Comparison of ENCODE assay signal across 8 cellular contexts in the genomic region with DNA sequence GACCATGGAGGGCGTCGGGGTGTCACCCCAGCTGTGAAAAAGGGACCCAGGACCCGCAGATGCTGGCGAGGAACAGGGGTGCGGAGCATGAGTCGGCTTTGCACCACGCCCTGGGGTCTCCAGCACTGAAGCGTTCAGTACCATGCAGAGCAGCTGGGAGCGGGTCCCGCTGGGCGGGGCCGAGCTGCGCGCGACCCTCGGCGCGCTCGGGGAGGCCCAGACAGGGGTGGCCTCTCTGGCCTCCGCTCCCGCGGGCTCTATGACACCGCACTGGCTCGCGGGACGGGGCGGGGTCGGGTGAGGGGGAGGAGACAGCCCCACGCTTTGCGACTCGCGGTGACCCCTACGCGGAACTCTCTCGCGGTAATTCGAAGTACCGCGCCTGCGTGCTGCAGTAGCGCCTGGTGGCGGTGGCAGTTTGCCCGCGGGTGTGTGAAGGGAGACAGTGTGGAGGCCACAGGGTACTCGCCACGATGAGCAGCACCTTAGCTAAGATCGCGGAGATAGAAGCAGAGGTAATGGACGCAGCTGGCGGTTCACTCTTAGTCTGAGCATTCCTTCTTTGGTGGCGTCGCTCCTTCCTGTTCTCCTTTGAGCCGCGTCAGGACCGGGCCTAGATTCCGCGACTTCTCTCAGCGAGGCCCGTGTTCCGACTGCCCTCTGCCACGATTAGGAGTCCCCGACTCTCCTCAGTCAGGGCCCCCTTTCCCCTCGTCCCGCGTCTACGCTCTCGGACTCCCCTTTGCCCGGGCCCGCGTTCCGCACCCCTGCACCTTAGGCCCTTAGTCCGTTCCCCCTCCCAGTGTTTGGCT. TPM values are rescaled to one million over a fixed set of nuclear protein-coding genes. Genes with fewer than 3 reads are reported as not detected.
A peak's percentile ranks its signal among the peaks of the same experiment; 100 is the strongest.
DNase-seq lines count a peak whose midpoint lies in the region; TF ChIP-seq lines count a peak whose summit lies in the region.

A gene with protein sequence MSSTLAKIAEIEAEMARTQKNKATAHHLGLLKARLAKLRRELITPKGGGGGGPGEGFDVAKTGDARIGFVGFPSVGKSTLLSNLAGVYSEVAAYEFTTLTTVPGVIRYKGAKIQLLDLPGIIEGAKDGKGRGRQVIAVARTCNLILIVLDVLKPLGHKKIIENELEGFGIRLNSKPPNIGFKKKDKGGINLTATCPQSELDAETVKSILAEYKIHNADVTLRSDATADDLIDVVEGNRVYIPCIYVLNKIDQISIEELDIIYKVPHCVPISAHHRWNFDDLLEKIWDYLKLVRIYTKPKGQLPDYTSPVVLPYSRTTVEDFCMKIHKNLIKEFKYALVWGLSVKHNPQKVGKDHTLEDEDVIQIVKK (plus strand): TSS at position 394 of the 812 bp plus-strand sequence. CDS start 80 bp downstream, at position 474.

- H3F3A ChIP-seq in MM.1S (ENCODE audit: insufficient read depth, low read length), result no peaks in the 10 kb centered on the region
- H3F3A ChIP-seq in neural progenitor cell (ENCODE audit: low read depth), result peaks cover 26% of the 10 kb centered on the region

- H3K9me3 ChIP-seq in HAP-1, result no peaks in the 10 kb centered on the region
- H3K9me3 ChIP-seq in MM.1S (replicated peaks; ENCODE audit: insufficient read depth, low read length), result no peaks in the 10 kb centered on the region
- H3K9me3 ChIP-seq in neural progenitor cell (ENCODE audit: low read depth), result no peaks in the 10 kb centered on the region

- no peaks in the 10 kb centered on the region for H3K27me3 ChIP-seq in HAP-1 (ENCODE audit: low read depth)
- H3K27me3 ChIP-seq in MM.1S (replicated peaks; ENCODE audit: insufficient read depth, low read length), result no peaks in the 10 kb centered on the region
- H3K27me3 ChIP-seq in neural progenitor cell, result no peaks in the 10 kb centered on the region

- H2AFZ ChIP-seq in MM.1S (ENCODE audit: low read length) (peak within 1 kb of the TSS; percentile 92), neural progenitor cell (replicated peaks) (peak within 1 kb of the TSS; percentile 71)

- in situ Hi-C loops in G401 (cut with HindIII; ENCODE audit: low sequenced_read_pairs) (no loop called here), HAP-1 (cut with MboI; ENCODE audit: low sequenced_read_pairs) (loop anchor here (5.0 to 25.0 kb wide), 2 partner anchors 52 to 112 kb away; a partner anchor contains a TSS)

- TF ChIP-seq CTCF in MM.1S (IDR thresholded peaks at IDR 0.05; ENCODE audit: low read length) (no peak), foreskin fibroblast (IDR thresholded peaks at IDR 0.05; ENCODE audit: low read depth, low read length) (no peak), neural progenitor cell (IDR thresholded peaks at IDR 0.05) (no peak)

- H3K9ac ChIP-seq in MM.1S (ENCODE audit: low read length) (peak within 1 kb of the TSS; percentile 93), neural progenitor cell (peak within 1 kb of the TSS; percentile 93)

- H3K79me2 ChIP-seq in MM.1S (ENCODE audit: low read length) (peaks cover 51% of the 10 kb centered on the region), neural progenitor cell (ENCODE audit: low read depth) (peaks cover 51% of the 10 kb centered on the region)

- peak; percentile 96 for DNase-seq in G401 (ENCODE audit: low spot score)
- peak; percentile 94 to 99 for DNase-seq in HAP-1 (ENCODE audit: low spot score in 2 of 2)
- DNase-seq in MM.1S, result peak; percentile 97
- DNase-seq in SIG-M5 (lab: John Stamatoyannopoulos, UW), result peak; percentile 33
- DNase-seq in activated gamma-delta T cell treated with Interleukin-2 at 50 U/mL for 16 hours, result peak; percentile 97
- DNase-seq in foreskin fibroblast, result peak; percentile 96 to 99
- peak; percentile 97 for DNase-seq in neural progenitor cell (ENCODE audit: low spot score)
- peak; percentile 88 for DNase-seq in stromal cell of bone marrow (ENCODE audit: low read depth)

- peaks cover 8% of the 10 kb centered on the region for H3K36me3 Mint-ChIP-seq in neural progenitor cell

- peaks cover 1% of the 10 kb centered on the region for H3K9me3 Mint-ChIP-seq in neural progenitor cell

- no peaks in the 10 kb centered on the region for H3K9me2 ChIP-seq in MM.1S (replicated peaks; ENCODE audit: insufficient read depth, low read length)

- H4K20me1 ChIP-seq in MM.1S (ENCODE audit: insufficient read depth, low read length) (no peaks in the 10 kb centered on the region), neural progenitor cell (ENCODE audit: low read depth) (peaks cover 20% of the 10 kb centered on the region)

- H3K4me3 ChIP-seq in HAP-1, result peak within 1 kb of the TSS; percentile 90
- peak within 1 kb of the TSS; percentile 96 for H3K4me3 ChIP-seq in MM.1S (ENCODE audit: low read length)
- H3K4me3 ChIP-seq in foreskin fibroblast (ENCODE audit: low read depth in 1 of 2, low read length in 2 of 2), result peak within 1 kb of the TSS; percentile 68 to 95
- peak within 1 kb of the TSS; percentile 75 for H3K4me3 ChIP-seq in neural progenitor cell

- H3K27me3 Mint-ChIP-seq in neural progenitor cell (ENCODE audit: insufficient read depth, low read depth), result peaks cover 2% of the 10 kb centered on the region

- H3K4me2 ChIP-seq in MM.1S (ENCODE audit: low read depth, low read length) (peak within 1 kb of the TSS; percentile 95), neural progenitor cell (peak within 1 kb of the TSS; percentile 92)

- H3K36me3 ChIP-seq in HAP-1 (replicated peaks), result peaks cover 33% of the 10 kb centered on the region
- peaks cover 5% of the 10 kb centered on the region; the same call in 1 of the 2 replicates for H3K36me3 ChIP-seq in MM.1S (replicated peaks; ENCODE audit: insufficient read depth, low read length)
- peaks cover 5% of the 10 kb centered on the region for H3K36me3 ChIP-seq in neural progenitor cell

- peaks cover 9% of the 10 kb centered on the region for H3K4me1 Mint-ChIP-seq in neural progenitor cell

- H3K27ac ChIP-seq in MM.1S (ENCODE audit: low read length) (peak within 1 kb of the TSS; percentile 40), neural progenitor cell (peak within 1 kb of the TSS; percentile 80)

- peaks cover 8% of the 10 kb centered on the region for H3K4me1 ChIP-seq in HAP-1
- 0 out of 2 replicates have a peak, but pooled peaks cover 5% of the 10 kb centered on the region for H3K4me1 ChIP-seq in MM.1S (ENCODE audit: low read length)
- peaks cover 16% of the 10 kb centered on the region for H3K4me1 ChIP-seq in neural progenitor cell

- H3K4me3 Mint-ChIP-seq in neural progenitor cell, result peak within 1 kb of the TSS; percentile 95

- peak within 1 kb of the TSS; percentile 81 for H3K27ac Mint-ChIP-seq in neural progenitor cell

RNA-seq across cellular contexts. Expression of the gene that starts here (rescaled TPM):
- 31.8 and 69.1 TPM in 2 replicates for total RNA-seq in G401 (2014; rRNA removed; shearing (Covaris generic))
- total RNA-seq in neural progenitor cell (ENCODE audit: low replicate concordance), result 70.9 and 78.9 TPM in 2 replicates

Comparison
In these comparisons a context has a peak if more than half of its experiments do, and no peak if none do; other contexts are left out.
1. Peak in every context shown above with its lines: DNase-seq, H3K4me3 ChIP-seq and H3K27ac ChIP-seq.
2. DNase-seq: peak in every context shown above with its lines; median percentile 98 in foreskin fibroblast; 97 in MM.1S; 97 in activated gamma-delta T cell treated with Interleukin-2 at 50 U/mL for 16 hours; 97 in neural progenitor cell; 96 in HAP-1; 96 in G401; 88 in stromal cell of bone marrow; 33 in SIG-M5.